In genomic region chr2:160373263-160374019, GRCh38 we compare ENCODE assay signal across 14 cellular contexts.
DNase-seq lines count a peak whose midpoint lies in the region; ATAC-seq and TF ChIP-seq lines count a peak whose summit lies in the region.
"Had no signal": no experiment of that assay in that cellular context is flagged by ENCODE, and none has a peak within 500 bp of the region (broad histone marks: within the 10 kb centered on the region; RNA-seq: fewer than 3 reads in every experiment).

No MANE protein-coding gene starts in this region.

- no peaks in the 10 kb centered on the region for H3K27me3 ChIP-seq in adrenal gland
- H3K27me3 ChIP-seq in stomach = no peaks in the 10 kb centered on the region
- H3K27me3 ChIP-seq in dorsolateral prefrontal cortex = no peaks in the 10 kb centered on the region
- H3K27me3 ChIP-seq: hepatocyte had no signal

- H3K4me1 ChIP-seq in adrenal gland (replicated peaks in 1 of 2) = peaks cover 40 to 98% of the 10 kb centered on the region in 2 donors
- peaks cover 69% of the 10 kb centered on the region for H3K4me1 ChIP-seq in mesodermal cell (ENCODE audit: control insufficient read depth, insufficient read depth, low read length, poor library complexity, severe bottlenecking)
- peaks cover 42 to 100% (median 71%) of the 10 kb centered on the region in 4 donors for H3K4me1 ChIP-seq in stomach

- H3K9me3 Mint-ChIP-seq in activated naive CD4-positive, alpha-beta T cell treated with anti-CD3 and anti-CD28 coated beads, Interleukin-2, amount 50 U/mL, for 24 hours = no peaks in the 10 kb centered on the region
- H3K9me3 Mint-ChIP-seq in activated naive CD4-positive, alpha-beta T cell treated with anti-CD3 and anti-CD28 coated beads for 36 hours = no peaks in the 10 kb centered on the region

- 67 to 82% (median 77%) methylated on average over 2 of the region's 2 CpGs for WGBS in adrenal gland, 4 donors
- WGBS in mesodermal cell (ENCODE audit: insufficient coverage in 2 of 2), 2 experiments = no CpG with 5 or more reads among the region's 2 CpGs
- 73 to 86% (median 81%) methylated on average over 2 of the region's 2 CpGs for WGBS in stomach, 5 donors

- TF ChIP-seq EP300 in stomach (IDR thresholded peaks at IDR 0.05) = no peak

- no peaks in the 10 kb centered on the region for H3K27me3 Mint-ChIP-seq in activated naive CD4-positive, alpha-beta T cell treated with anti-CD3 and anti-CD28 coated beads, Interleukin-2, amount 50 U/mL, for 24 hours
- H3K27me3 Mint-ChIP-seq in activated naive CD4-positive, alpha-beta T cell treated with anti-CD3 and anti-CD28 coated beads for 36 hours (ENCODE audit: low read depth) = no peaks in the 10 kb centered on the region

- TF ChIP-seq POLR2A in adrenal gland (IDR thresholded peaks at IDR 0.05) (no peak), stomach (IDR thresholded peaks at IDR 0.05) (no peak)

- intact Hi-C loops in activated naive CD4-positive, alpha-beta T cell treated with anti-CD3 and anti-CD28 coated beads for 36 hours (cut with micrococcal nuclease) = loop anchor here (1.0 kb wide), 1 partner anchor 8 kb away; no protein-coding TSS in a partner anchor
- intact Hi-C loops in adrenal gland (cut with DNase I) = no loop called here
- intact Hi-C loops in stomach (cut with DNase I; ENCODE audit: low total_unique reads) = no loop called here
- intact Hi-C loops in dorsolateral prefrontal cortex (cut with DNase I) = no loop called here

- H3K27ac ChIP-seq in adrenal gland = peak overlapping the region in 3 of 5 donors; percentile 2 to 71 (median 61)
- H3K27ac ChIP-seq in mesodermal cell (ENCODE audit: low read depth, low read length, severe bottlenecking) = peak overlapping the region; percentile 70
- peak overlapping the region in 3 of 5 donors; percentile 9 to 80 (median 46) for H3K27ac ChIP-seq in stomach
- peak overlapping the region in 1 of 59 donors; percentile 47 for H3K27ac ChIP-seq in dorsolateral prefrontal cortex
- H3K27ac ChIP-seq: hepatocyte had no signal

- CTCF ChIA-PET in activated naive CD4-positive, alpha-beta T cell treated with anti-CD3 and anti-CD28 coated beads for 36 hours (lab: Charles Lee) = interaction anchor here (0.6 to 1.3 kb wide), 2 partner anchors 13 to 193 kb away, joined by 3 to 4 read pairs; no protein-coding TSS in a partner anchor

- H3K4me1 Mint-ChIP-seq in activated naive CD4-positive, alpha-beta T cell treated with anti-CD3 and anti-CD28 coated beads, Interleukin-2, amount 50 U/mL, for 24 hours = peaks cover 93% of the 10 kb centered on the region
- peaks cover 83% of the 10 kb centered on the region for H3K4me1 Mint-ChIP-seq in activated naive CD4-positive, alpha-beta T cell treated with anti-CD3 and anti-CD28 coated beads for 36 hours (ENCODE audit: low read depth)

- peaks cover 3% of the 10 kb centered on the region for H3K36me3 Mint-ChIP-seq in activated naive CD4-positive, alpha-beta T cell treated with anti-CD3 and anti-CD28 coated beads, Interleukin-2, amount 50 U/mL, for 24 hours
- H3K36me3 Mint-ChIP-seq in activated naive CD4-positive, alpha-beta T cell treated with anti-CD3 and anti-CD28 coated beads for 36 hours (ENCODE audit: low read depth) = no peaks in the 10 kb centered on the region

- H3K9me3 ChIP-seq in adrenal gland (replicated peaks in 1 of 3) = no peaks in the 10 kb centered on the region
- H3K9me3 ChIP-seq in mesodermal cell (ENCODE audit: control insufficient read depth, low read length) = no peaks in the 10 kb centered on the region
- H3K9me3 ChIP-seq in stomach = no peaks in the 10 kb centered on the region

- TF ChIP-seq CTCF in adrenal gland (IDR thresholded peaks at IDR 0.05) = no peak
- TF ChIP-seq CTCF in stomach (IDR thresholded peaks at IDR 0.05) = no peak
- TF ChIP-seq CTCF in dorsolateral prefrontal cortex (IDR thresholded peaks at IDR 0.05 in 54 of 56, conservative IDR thresholded peaks at IDR 0.05 in 2 of 56; ENCODE audit: low read depth in 1 of 56, partially characterized antibody in 56 of 56) = no peak

- DNase-seq in activated naive CD4-positive, alpha-beta T cell treated with anti-CD3 and anti-CD28 coated beads for 36 hours = no peak
- DNase-seq in adrenal gland (no peak), stomach (no peak), medulla oblongata (ENCODE audit: extremely low spot score) (no peak), dorsolateral prefrontal cortex (no peak)
- DNase-seq: activated CD4-positive, CD25-positive, alpha-beta regulatory T cell treated with anti-CD3 and anti-CD28 coated beads, Interleukin-2, amount 50 U/mL, for 72 hours; activated naive CD4-positive, alpha-beta T cell treated with Interleukin-2 at 50 U/mL for 16 hours; NCI-H1092 treated with DMSO at 0.1 percent for 48 hours; NCI-H774; stimulated activated CD4-positive, alpha-beta T cell treated with anti-CD3 and anti-CD28 coated beads, Interleukin-15, amount 100 ng/mL, for 24 hours had no signal

- H3K36me3 ChIP-seq in adrenal gland (replicated peaks in 1 of 2) = no peaks in the 10 kb centered on the region
- peaks cover 2% of the 10 kb centered on the region for H3K36me3 ChIP-seq in mesodermal cell (ENCODE audit: control insufficient read depth, insufficient read depth, low read length)
- no peaks in the 10 kb centered on the region for H3K36me3 ChIP-seq in stomach

- ATAC-seq in HG02884 (IDR thresholded peaks at IDR 0.05; ENCODE audit: unreplicated experiment) = no peak

- peak overlapping the region; percentile 51 for H3K4me3 Mint-ChIP-seq in activated naive CD4-positive, alpha-beta T cell treated with anti-CD3 and anti-CD28 coated beads, Interleukin-2, amount 50 U/mL, for 24 hours
- no peak overlapping the region for H3K4me3 Mint-ChIP-seq in activated naive CD4-positive, alpha-beta T cell treated with anti-CD3 and anti-CD28 coated beads for 36 hours

- peak overlapping the region; percentile 84 for H3K27ac Mint-ChIP-seq in activated naive CD4-positive, alpha-beta T cell treated with anti-CD3 and anti-CD28 coated beads, Interleukin-2, amount 50 U/mL, for 24 hours
- no peak overlapping the region for H3K27ac Mint-ChIP-seq in activated naive CD4-positive, alpha-beta T cell treated with anti-CD3 and anti-CD28 coated beads for 36 hours

- no peak overlapping the region for H3K4me3 ChIP-seq in adrenal gland
- no peak overlapping the region for H3K4me3 ChIP-seq in mesodermal cell (ENCODE audit: extremely low read depth, insufficient read depth, low read length, poor library complexity, severe bottlenecking)
- H3K4me3 ChIP-seq in stomach = no peak overlapping the region
- no peak overlapping the region for H3K4me3 ChIP-seq in dorsolateral prefrontal cortex
- H3K4me3 ChIP-seq: hepatocyte had no signal
